Comparison of ENCODE assay signal across 1 cellular context in genomic region chr3:126013742-126014141, GRCh38.
TF ChIP-seq lines count a peak whose summit lies in the region.

No MANE protein-coding gene starts in this region.

TF ChIP-seq in WTC11, 78 proteins besides CTCF, POLR2A, EP300 and RAD21 (continued from another document):
- TF ChIP-seq, protein P1, sequence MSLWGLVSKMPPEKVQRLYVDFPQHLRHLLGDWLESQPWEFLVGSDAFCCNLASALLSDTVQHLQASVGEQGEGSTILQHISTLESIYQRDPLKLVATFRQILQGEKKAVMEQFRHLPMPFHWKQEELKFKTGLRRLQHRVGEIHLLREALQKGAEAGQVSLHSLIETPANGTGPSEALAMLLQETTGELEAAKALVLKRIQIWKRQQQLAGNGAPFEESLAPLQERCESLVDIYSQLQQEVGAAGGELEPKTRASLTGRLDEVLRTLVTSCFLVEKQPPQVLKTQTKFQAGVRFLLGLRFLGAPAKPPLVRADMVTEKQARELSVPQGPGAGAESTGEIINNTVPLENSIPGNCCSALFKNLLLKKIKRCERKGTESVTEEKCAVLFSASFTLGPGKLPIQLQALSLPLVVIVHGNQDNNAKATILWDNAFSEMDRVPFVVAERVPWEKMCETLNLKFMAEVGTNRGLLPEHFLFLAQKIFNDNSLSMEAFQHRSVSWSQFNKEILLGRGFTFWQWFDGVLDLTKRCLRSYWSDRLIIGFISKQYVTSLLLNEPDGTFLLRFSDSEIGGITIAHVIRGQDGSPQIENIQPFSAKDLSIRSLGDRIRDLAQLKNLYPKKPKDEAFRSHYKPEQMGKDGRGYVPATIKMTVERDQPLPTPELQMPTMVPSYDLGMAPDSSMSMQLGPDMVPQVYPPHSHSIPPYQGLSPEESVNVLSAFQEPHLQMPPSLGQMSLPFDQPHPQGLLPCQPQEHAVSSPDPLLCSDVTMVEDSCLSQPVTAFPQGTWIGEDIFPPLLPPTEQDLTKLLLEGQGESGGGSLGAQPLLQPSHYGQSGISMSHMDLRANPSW (CRISPR knock-in tag; conservative IDR thresholded peaks at IDR 0.05; ENCODE audit: low read depth), result no peak
- no peak for TF ChIP-seq MLX (CRISPR knock-in tag; IDR thresholded peaks at IDR 0.05)
- TF ChIP-seq, protein P2, sequence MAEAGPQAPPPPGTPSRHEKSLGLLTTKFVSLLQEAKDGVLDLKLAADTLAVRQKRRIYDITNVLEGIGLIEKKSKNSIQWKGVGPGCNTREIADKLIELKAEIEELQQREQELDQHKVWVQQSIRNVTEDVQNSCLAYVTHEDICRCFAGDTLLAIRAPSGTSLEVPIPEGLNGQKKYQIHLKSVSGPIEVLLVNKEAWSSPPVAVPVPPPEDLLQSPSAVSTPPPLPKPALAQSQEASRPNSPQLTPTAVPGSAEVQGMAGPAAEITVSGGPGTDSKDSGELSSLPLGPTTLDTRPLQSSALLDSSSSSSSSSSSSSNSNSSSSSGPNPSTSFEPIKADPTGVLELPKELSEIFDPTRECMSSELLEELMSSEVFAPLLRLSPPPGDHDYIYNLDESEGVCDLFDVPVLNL (CRISPR knock-in tag; IDR thresholded peaks at IDR 0.05; ENCODE audit: borderline replicate concordance, low read depth), result no peak
